In genomic region chr1:160747717-160748116, GRCh38 we compare ENCODE assay signal across 1 cellular context.
TF ChIP-seq lines count a peak whose summit lies in the region.

No MANE protein-coding gene starts in this region.

TF ChIP-seq in H1, 55 proteins besides CTCF, POLR2A, EP300 and RAD21:
- TF ChIP-seq CREB1 (IDR thresholded peaks at IDR 0.05) (no peak), JUND (IDR thresholded peaks at IDR 0.05; ENCODE audit: low read length) (no peak), SIX5 (IDR thresholded peaks at IDR 0.05; ENCODE audit: low read depth, low read length) (no peak), RBBP5 (IDR thresholded peaks at IDR 0.05; ENCODE audit: borderline replicate concordance, low read depth, low read length) (no peak)
TF ChIP-seq in H1: peak in this region for 0.
